In genomic region chr14:102095871-102096568, GRCh38 we compare ENCODE assay signal across 11 cellular contexts. TPM values are rescaled to one million over a fixed set of nuclear protein-coding genes. Genes with fewer than 3 reads are reported as not detected.
DNase-seq lines count a peak whose midpoint lies in the region; ATAC-seq, FAIRE-seq and TF ChIP-seq lines count a peak whose summit lies in the region.
"Had no signal": no experiment of that assay in that cellular context is flagged by ENCODE, and none has a peak within 500 bp of the region (broad histone marks: within the 10 kb centered on the region; RNA-seq: fewer than 3 reads in every experiment).

No MANE protein-coding gene starts in this region.

- no peak overlapping the region for H3K4me3 Mint-ChIP-seq in activated CD8-positive, alpha-beta memory T cell treated with anti-CD3 and anti-CD28 coated beads, Interleukin-2, amount 10 ng/mL, durations not matched to agents 7 days and 5 days
- H3K4me3 Mint-ChIP-seq in stimulated activated naive B cell treated with anti-CD40 and anti-IgM and Interleukin-4, amounts not matched to agents 10 μg/mL and 1 μg/mL and 100 μg/mL, for 72 hours, result peak overlapping the region in 1 of 2 donors; percentile 39

- H3K36me3 Mint-ChIP-seq in activated CD8-positive, alpha-beta memory T cell treated with anti-CD3 and anti-CD28 coated beads, Interleukin-2, amount 10 ng/mL, durations not matched to agents 7 days and 5 days, result no peaks in the 10 kb centered on the region
- peaks cover 0 to 1% of the 10 kb centered on the region in 2 donors for H3K36me3 Mint-ChIP-seq in stimulated activated naive B cell treated with anti-CD40 and anti-IgM and Interleukin-4, amounts not matched to agents 10 μg/mL and 1 μg/mL and 100 μg/mL, for 72 hours

- no peaks in the 10 kb centered on the region for H3K9me3 ChIP-seq in iPS-18c (ENCODE audit: control insufficient read depth, insufficient read depth, low read length)
- no peaks in the 10 kb centered on the region for H3K9me3 ChIP-seq in kidney (ENCODE audit: control insufficient read depth in 1 of 2, low read length in 2 of 2)
- no peaks in the 10 kb centered on the region for H3K9me3 ChIP-seq in sigmoid colon
- H3K9me3 ChIP-seq: colonic mucosa, thoracic aorta had no signal

- H3K36me3 ChIP-seq in kidney (ENCODE audit: control insufficient read depth in 1 of 2, insufficient read depth in 2 of 2, low read length in 2 of 2) (no peaks in the 10 kb centered on the region), sigmoid colon (no peaks in the 10 kb centered on the region)
- H3K36me3 ChIP-seq: colonic mucosa, thoracic aorta had no signal

- CTCF ChIA-PET in activated CD8-positive, alpha-beta memory T cell treated with anti-CD3 and anti-CD28 coated beads, Interleukin-2, amount 10 ng/mL, durations not matched to agents 7 days and 5 days (lab: Charles Lee), result interaction anchor here (0.6 to 5.3 kb wide), 42 partner anchors 8 to 389 kb away, joined by 3 to 51 read pairs (median 4); partner anchors contain the start of genes MOK and WDR20

- TF ChIP-seq POLR2A in sigmoid colon (IDR thresholded peaks at IDR 0.05), result no peak

- H3K9ac ChIP-seq in kidney (ENCODE audit: low read length in 2 of 2), result no peak overlapping the region

- H3K27me3 ChIP-seq in sigmoid colon, result no peaks in the 10 kb centered on the region
- H3K27me3 ChIP-seq: colonic mucosa had no signal

- intact Hi-C loops in kidney (cut with DNase I), result no loop called here
- intact Hi-C loops in sigmoid colon (cut with DNase I), result loop anchor here (1.0 to 5.0 kb wide), 4 partner anchors 33 to 389 kb away; no protein-coding TSS in a partner anchor

- 68 to 74% methylated on average over 8 of the region's 8 CpGs for WGBS in sigmoid colon, 2 donors

- no peak for DNase-seq in activated CD8-positive, alpha-beta memory T cell treated with anti-CD3 and anti-CD28 coated beads, Interleukin-2, amount 10 ng/mL, durations not matched to agents 7 days and 5 days
- no peak for DNase-seq in activated CD8-positive, alpha-beta memory T cell treated with anti-CD3 and anti-CD28 coated beads, Interleukin-2, amount 50 U/mL, for 4 hours
- no peak for DNase-seq in stimulated activated naive B cell treated with anti-CD40 and anti-IgM and Interleukin-4, amounts not matched to agents 10 μg/mL and 1 μg/mL and 100 μg/mL, for 72 hours
- DNase-seq in kidney, result no peak
- DNase-seq in sigmoid colon, result no peak

- TF ChIP-seq EP300 in sigmoid colon (IDR thresholded peaks at IDR 0.05), result no peak

- no peak overlapping the region for H3K27ac Mint-ChIP-seq in activated CD8-positive, alpha-beta memory T cell treated with anti-CD3 and anti-CD28 coated beads, Interleukin-2, amount 10 ng/mL, durations not matched to agents 7 days and 5 days
- peak overlapping the region; percentile 79 for H3K27ac Mint-ChIP-seq in stimulated activated naive B cell treated with anti-CD40 and anti-IgM and Interleukin-4, amounts not matched to agents 10 μg/mL and 1 μg/mL and 100 μg/mL, for 72 hours

- TF ChIP-seq CTCF in kidney (IDR thresholded peaks at IDR 0.05; ENCODE audit: borderline replicate concordance, extremely low read depth, insufficient read depth) (no peak), sigmoid colon (IDR thresholded peaks at IDR 0.05) (no peak)

- H3K9me3 Mint-ChIP-seq in activated CD8-positive, alpha-beta memory T cell treated with anti-CD3 and anti-CD28 coated beads, Interleukin-2, amount 10 ng/mL, durations not matched to agents 7 days and 5 days (ENCODE audit: low read depth), result no peaks in the 10 kb centered on the region
- H3K9me3 Mint-ChIP-seq in stimulated activated naive B cell treated with anti-CD40 and anti-IgM and Interleukin-4, amounts not matched to agents 10 μg/mL and 1 μg/mL and 100 μg/mL, for 72 hours, result no peaks in the 10 kb centered on the region

- peaks cover 17% of the 10 kb centered on the region for H3K4me1 Mint-ChIP-seq in activated CD8-positive, alpha-beta memory T cell treated with anti-CD3 and anti-CD28 coated beads, Interleukin-2, amount 10 ng/mL, durations not matched to agents 7 days and 5 days
- H3K4me1 Mint-ChIP-seq in stimulated activated naive B cell treated with anti-CD40 and anti-IgM and Interleukin-4, amounts not matched to agents 10 μg/mL and 1 μg/mL and 100 μg/mL, for 72 hours, result peaks cover 20 to 26% of the 10 kb centered on the region in 2 donors

- peaks cover 5 to 8% of the 10 kb centered on the region in 2 donors for H3K4me1 ChIP-seq in kidney (ENCODE audit: control insufficient read depth in 1 of 2, insufficient read depth in 1 of 2, low read depth in 1 of 2, low read length in 2 of 2)
- H3K4me1 ChIP-seq in sigmoid colon, result peaks cover 0 to 9% (median 4%) of the 10 kb centered on the region in 4 donors

- peak; percentile 32 for ATAC-seq in activated CD8-positive, alpha-beta memory T cell treated with anti-CD3 and anti-CD28 coated beads, Interleukin-2, amount 10 ng/mL, durations not matched to agents 7 days and 5 days
- ATAC-seq in SK-N-SH treated with all-trans-retinoic acid at 6 μM for 48 hours (peak; percentile 61), HG03432 (IDR thresholded peaks at IDR 0.05; ENCODE audit: unreplicated experiment) (no peak)
- peak; percentile 31 to 38 for ATAC-seq in stimulated activated naive B cell treated with anti-CD40 and anti-IgM and Interleukin-4, amounts not matched to agents 10 μg/mL and 1 μg/mL and 100 μg/mL, for 72 hours (replicated peaks)

- FAIRE-seq in kidney (lab: Jason Lieb, UNC), result no peak
- FAIRE-seq: small intestine had no signal

- no peaks in the 10 kb centered on the region for H3K27me3 Mint-ChIP-seq in activated CD8-positive, alpha-beta memory T cell treated with anti-CD3 and anti-CD28 coated beads, Interleukin-2, amount 10 ng/mL, durations not matched to agents 7 days and 5 days
- no peaks in the 10 kb centered on the region for H3K27me3 Mint-ChIP-seq in stimulated activated naive B cell treated with anti-CD40 and anti-IgM and Interleukin-4, amounts not matched to agents 10 μg/mL and 1 μg/mL and 100 μg/mL, for 72 hours

- H3K27ac ChIP-seq in kidney (ENCODE audit: low read depth in 2 of 2, low read length in 2 of 2) (no peak overlapping the region), sigmoid colon (no peak overlapping the region)
- H3K27ac ChIP-seq: colonic mucosa, thoracic aorta had no signal

- H3K4me3 ChIP-seq in iPS-18c (ENCODE audit: insufficient read depth, low read depth, low read length) (peak overlapping the region; percentile 17; the same call in 1 of the 2 replicates), kidney (ENCODE audit: low read length in 2 of 2) (no peak overlapping the region), sigmoid colon (peak overlapping the region in 1 of 4 donors; percentile 11)
- H3K4me3 ChIP-seq: colonic mucosa, thoracic aorta had no signal

TF ChIP-seq in SK-N-SH treated with all-trans-retinoic acid at 6 μM for 48 hours, 23 proteins besides CTCF, POLR2A, EP300 and RAD21:
- TF ChIP-seq ISL1 (CRISPR knock-in tag; IDR thresholded peaks at IDR 0.05) (no peak), ZNF565 (CRISPR knock-in tag; conservative IDR thresholded peaks at IDR 0.05; ENCODE audit: low read depth) (no peak), TOX (CRISPR knock-in tag; IDR thresholded peaks at IDR 0.05; ENCODE audit: borderline replicate concordance) (no peak), ZNF70 (CRISPR knock-in tag; IDR thresholded peaks at IDR 0.05) (no peak), RARB (CRISPR knock-in tag; IDR thresholded peaks at IDR 0.05) (no peak), SNAI2 (CRISPR knock-in tag; IDR thresholded peaks at IDR 0.05) (no peak)

RNA-seq across cellular contexts. Expression of gene HSP90AA1, which starts 9.2 kb away (rescaled TPM):
- 100 to 1,000 TPM; 543 to 668 TPM for total RNA-seq in activated CD8-positive, alpha-beta memory T cell treated with anti-CD3 and anti-CD28 coated beads, Interleukin-2, amount 10 ng/mL, durations not matched to agents 7 days and 5 days
- 409 TPM for total RNA-seq in kidney
- polyA plus RNA-seq in kidney (ENCODE audit: insufficient read depth, low read depth, low replicate concordance), result 455 TPM
- total RNA-seq in sigmoid colon, result 100 to 1,000 TPM; 252 to 463 (median 333) TPM
- 100 to 1,000 TPM; 167 to 333 (median 245) TPM for polyA plus RNA-seq in sigmoid colon

RNA-seq across cellular contexts. Expression of gene WDR20, which starts 43.7 kb away (rescaled TPM):
- 10 to 100 TPM; 32.6 to 33.6 TPM for total RNA-seq in activated CD8-positive, alpha-beta memory T cell treated with anti-CD3 and anti-CD28 coated beads, Interleukin-2, amount 10 ng/mL, durations not matched to agents 7 days and 5 days
- total RNA-seq in kidney (44.2 TPM), sigmoid colon (10 to 100 TPM; 19.1 to 32.1 (median 27.3) TPM)
- polyA plus RNA-seq in kidney (ENCODE audit: insufficient read depth, low read depth, low replicate concordance) (12.6 TPM), sigmoid colon (10 to 100 TPM; 13.8 to 21.0 (median 16.4) TPM)
